In genomic region chr16:19288872-19289799, GRCh38 we compare ENCODE assay signal across 1 cellular context.
TF ChIP-seq lines count a peak whose summit lies in the region.

No MANE protein-coding gene starts in this region.

TF ChIP-seq in K562, 482 proteins besides CTCF, POLR2A, EP300 and RAD21:
- no peak for TF ChIP-seq PYGO2 (tag; IDR thresholded peaks at IDR 0.05)
- TF ChIP-seq PREB (CRISPR knock-in tag; IDR thresholded peaks at IDR 0.05) = no peak
- TF ChIP-seq ZBTB11 (CRISPR knock-in tag; IDR thresholded peaks at IDR 0.05) = no peak
- TF ChIP-seq ZNF586 (CRISPR knock-in tag; conservative IDR thresholded peaks at IDR 0.05) = no peak
- TF ChIP-seq RBM34 (IDR thresholded peaks at IDR 0.05; ENCODE audit: borderline replicate concordance, insufficient read depth, low read length) = no peak
- TF ChIP-seq RBBP5 (IDR thresholded peaks at IDR 0.05; ENCODE audit: borderline replicate concordance, insufficient read depth, low read length, poor library complexity, severe bottlenecking) = no peak
- TF ChIP-seq FOXA3 (CRISPR knock-in tag; conservative IDR thresholded peaks at IDR 0.05 in 1 of 2, IDR thresholded peaks at IDR 0.05 in 1 of 2) = no peak
- peak; percentile 35; the same call in 1 of the 2 replicates for TF ChIP-seq BCOR (IDR thresholded peaks at IDR 0.05)
- TF ChIP-seq NR2C2 (CRISPR knock-in tag; IDR thresholded peaks at IDR 0.05) = no peak
- no peak for TF ChIP-seq NR2C2 (tag; IDR thresholded peaks at IDR 0.05)
- TF ChIP-seq SP1 (CRISPR knock-in tag; IDR thresholded peaks at IDR 0.05) = no peak
- TF ChIP-seq SP2 (IDR thresholded peaks at IDR 0.05; ENCODE audit: extremely low read depth, low read depth, low read length, poor library complexity, severe bottlenecking) = peak; percentile 45
- TF ChIP-seq CTCFL (IDR thresholded peaks at IDR 0.05; ENCODE audit: borderline replicate concordance, insufficient read depth, low read depth, low read length, poor library complexity, severe bottlenecking) = no peak
- TF ChIP-seq DMBX1 (CRISPR knock-in tag; IDR thresholded peaks at IDR 0.05; ENCODE audit: borderline replicate concordance) = no peak
- no peak for TF ChIP-seq NFIC (IDR thresholded peaks at IDR 0.05)
- TF ChIP-seq BRF2 (IDR thresholded peaks at IDR 0.05; ENCODE audit: borderline replicate concordance, insufficient read depth, insufficient read length) = no peak
- TF ChIP-seq RBM25 (IDR thresholded peaks at IDR 0.05; ENCODE audit: low read depth, low read length, severe bottlenecking) = peak; percentile 85
- 0 out of 4 replicates have a peak, but pooled peaks of 1 of the 2 experiments have one; percentile 10 for TF ChIP-seq KDM1A (IDR thresholded peaks at IDR 0.05)
- no peak for TF ChIP-seq RB1 (IDR thresholded peaks at IDR 0.05; ENCODE audit: low read depth)
- TF ChIP-seq ADNP (tag; IDR thresholded peaks at IDR 0.05) = peak; percentile 50; the same call in 1 of the 2 replicates
- no peak for TF ChIP-seq FOXK1 (CRISPR knock-in tag; IDR thresholded peaks at IDR 0.05; ENCODE audit: borderline replicate concordance)
- TF ChIP-seq RBM15 (IDR thresholded peaks at IDR 0.05; ENCODE audit: insufficient read depth, low read length) = no peak
- no peak for TF ChIP-seq ZNF830 (CRISPR knock-in tag; IDR thresholded peaks at IDR 0.05)
- no peak for TF ChIP-seq ZNF217 (CRISPR knock-in tag; IDR thresholded peaks at IDR 0.05)
